Comparison of ENCODE assay signal across 27 cellular contexts in the genomic region with DNA sequence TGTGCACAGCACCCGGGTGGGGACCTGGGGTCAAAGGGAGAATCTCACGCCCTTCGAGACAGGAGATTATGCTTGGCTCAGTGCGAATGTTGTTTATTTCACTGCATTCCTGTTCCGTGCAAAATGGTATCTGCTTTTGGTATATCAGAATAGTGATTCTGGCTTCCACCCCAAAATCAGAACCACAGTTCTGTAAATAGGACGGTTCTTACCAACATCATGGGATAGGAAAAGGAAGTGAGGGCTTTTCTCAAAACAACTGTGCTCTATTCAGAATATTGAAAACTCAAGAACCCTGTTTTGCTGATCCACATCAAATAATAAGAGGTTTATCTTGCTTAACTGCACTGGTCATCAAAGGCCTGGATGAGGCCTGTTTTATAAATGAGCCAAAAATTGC.
"Had no signal": no experiment of that assay in that cellular context is flagged by ENCODE, and none has a peak within 500 bp of the region (broad histone marks: within the 10 kb centered on the region; RNA-seq: fewer than 3 reads in every experiment).

No MANE protein-coding gene starts in this region.

- ATAC-seq: activated T-cell treated with anti-CD3 and anti-CD28 coated beads, Interleukin-2, amount 50 U/mL, for 4 hours; esophagus mucosa; heart left ventricle; left colon; sciatic nerve; stimulated activated naive CD8-positive, alpha-beta T cell treated with anti-CD3 and anti-CD28 coated beads, Interleukin-15, amount 100 ng/mL, for 72 hours had no signal

- H3K9me3 Mint-ChIP-seq: activated CD4-positive, alpha-beta T cell treated with anti-CD3 and anti-CD28 coated beads, Interleukin-2, amount 10 ng/mL, durations not matched to agents 24 days and 14 days; activated naive CD8-positive, alpha-beta T cell treated with anti-CD3 and anti-CD28 coated beads for 36 hours; activated T-cell treated with anti-CD3 and anti-CD28 coated beads, Interleukin-2, amount 50 U/mL, for 4 hours; activated T-helper 2 cell treated with anti-CD3 and anti-CD28 coated beads, Interferon-gamma antibody, Interleukin-2, Interleukin-4, amounts not matched to agents 10 μg/mL and 5 μg/mL and 100 μg/mL, durations not matched to agents 14 hours and 24 hours and 36 hours; immature natural killer cell; memory B cell; nephron; stimulated activated naive CD8-positive, alpha-beta T cell treated with anti-CD3 and anti-CD28 coated beads, Interleukin-15, amount 100 ng/mL, for 72 hours had no signal

- H3K27me3 Mint-ChIP-seq: activated CD4-positive, alpha-beta T cell treated with anti-CD3 and anti-CD28 coated beads, Interleukin-2, amount 10 ng/mL, durations not matched to agents 24 days and 14 days; activated naive CD8-positive, alpha-beta T cell treated with anti-CD3 and anti-CD28 coated beads for 36 hours; memory B cell; progenitor cell of endocrine pancreas; stimulated activated naive CD8-positive, alpha-beta T cell treated with anti-CD3 and anti-CD28 coated beads, Interleukin-15, amount 100 ng/mL, for 72 hours had no signal

- H3K27ac Mint-ChIP-seq: activated CD4-positive, alpha-beta T cell treated with anti-CD3 and anti-CD28 coated beads, Interleukin-2, amount 10 ng/mL, durations not matched to agents 24 days and 14 days; activated naive CD8-positive, alpha-beta T cell treated with anti-CD3 and anti-CD28 coated beads for 36 hours; nephron; progenitor cell of endocrine pancreas had no signal

- H3K4me3 Mint-ChIP-seq: activated CD4-positive, alpha-beta T cell treated with anti-CD3 and anti-CD28 coated beads, Interleukin-2, amount 10 ng/mL, durations not matched to agents 24 days and 14 days; activated naive CD8-positive, alpha-beta T cell treated with anti-CD3 and anti-CD28 coated beads for 36 hours; activated T-cell treated with anti-CD3 and anti-CD28 coated beads, Interleukin-2, amount 50 U/mL, for 4 hours; immature natural killer cell; memory B cell; nephron; stimulated activated naive CD8-positive, alpha-beta T cell treated with anti-CD3 and anti-CD28 coated beads, Interleukin-15, amount 100 ng/mL, for 72 hours had no signal

- DNase-seq: activated CD4-positive, alpha-beta T cell treated with anti-CD3 and anti-CD28 coated beads, Interleukin-2, amount 10 ng/mL, durations not matched to agents 24 days and 14 days; activated CD4-positive, CD25-positive, alpha-beta regulatory T cell treated with anti-CD3 and anti-CD28 coated beads, Interleukin-2, amount 50 U/mL, for 72 hours; activated CD8-positive, alpha-beta memory T cell treated with anti-CD3 and anti-CD28 coated beads, Interleukin-2, amount 50 U/mL, for 4 hours; activated naive CD8-positive, alpha-beta T cell treated with anti-CD3 and anti-CD28 coated beads for 36 hours; activated T-cell treated with anti-CD3 and anti-CD28 coated beads, Interleukin-2, amount 50 U/mL, for 4 hours; brain microvascular endothelial cell; cortex of kidney; foreskin fibroblast; heart left ventricle; hypothalamus; immature natural killer cell; kidney; left colon; midbrain; ovary; stimulated activated CD4-positive, alpha-beta T cell treated with anti-CD3 and anti-CD28 coated beads, Interleukin-12 subunit alpha, Interleukin-12 subunit beta, amount 100 ng/mL, for 4 hours; stimulated activated CD4-positive, alpha-beta T cell treated with anti-CD3 and anti-CD28 coated beads, Interleukin-4, amount 100 ng/mL, for 1 hour; stimulated activated naive CD8-positive, alpha-beta T cell treated with anti-CD3 and anti-CD28 coated beads, Interleukin-15, amount 100 ng/mL, for 72 hours; substantia nigra; T-helper 2 cell; upper lobe of left lung had no signal

- H3K4me1 Mint-ChIP-seq: memory B cell, nephron had no signal
